In the genomic region with DNA sequence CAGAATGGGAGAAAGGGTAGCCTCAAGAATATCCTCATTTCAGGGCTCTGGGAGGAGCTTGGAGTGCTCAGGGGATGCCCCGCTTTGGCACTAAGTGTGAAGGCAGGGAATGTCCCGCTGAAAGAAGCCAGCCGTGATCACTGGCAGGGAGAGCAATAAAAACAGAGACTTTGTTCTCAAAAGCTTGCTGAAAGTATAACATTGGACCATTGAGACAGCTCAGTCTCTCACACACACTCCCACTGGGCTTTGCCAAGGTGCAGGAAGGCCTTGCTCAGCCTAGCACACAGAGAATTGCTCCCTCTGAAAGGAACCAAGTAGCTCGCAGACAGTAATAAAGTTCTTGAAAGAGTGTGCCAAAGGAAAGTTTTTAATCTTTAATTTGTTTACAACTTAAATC, we compare ENCODE assay signal across 15 cellular contexts.
DNase-seq lines count a peak whose midpoint lies in the region.
"Had no signal": no experiment of that assay in that cellular context is flagged by ENCODE, and none has a peak within 500 bp of the region (broad histone marks: within the 10 kb centered on the region; RNA-seq: fewer than 3 reads in every experiment).

No MANE protein-coding gene starts in this region.

- DNase-seq in Ammon's horn (ENCODE audit: low spot score): peak; percentile 30
- peak in 32 of 42 donors; percentile 0 to 44 (median 12) for DNase-seq in head of caudate nucleus
- peak; percentile 58 for DNase-seq in pons (ENCODE audit: low spot score)
- no peak for DNase-seq in NCI-H774 (lab: John Stamatoyannopoulos, UW)
- no peak for DNase-seq in hepatic stellate cell (ENCODE audit: low spot score)
- no peak for DNase-seq in NCI-H446 (lab: John Stamatoyannopoulos, UW)
- DNase-seq: AML-193; BE2C; Caco-2; Calu3; CD4-positive, alpha-beta memory T cell; CD4-positive, CD25-positive, alpha-beta regulatory T cell; CD8-positive, alpha-beta memory T cell; DMS79 treated with DMSO at 0.1 percent for 48 hours; GF-D8 had no signal

- intact Hi-C loops in head of caudate nucleus (cut with DNase I): no loop called here

Comparison
In these comparisons a context has a peak if more than half of its experiments do, and no peak if none do; other contexts are left out.
1. DNase-seq: peak in Ammon's horn (single experiment), head of caudate nucleus (32 of 42) and pons (single experiment); none in NCI-H774 (single experiment), hepatic stellate cell (single experiment) and NCI-H446 (0 of 2).